9 cellular contexts compared by ENCODE assay signal in genomic region chr5:32138839-32139493, GRCh38. TPM values are rescaled to one million over a fixed set of nuclear protein-coding genes. Genes with fewer than 3 reads are reported as not detected.
DNase-seq lines count a peak whose midpoint lies in the region; ATAC-seq and TF ChIP-seq lines count a peak whose summit lies in the region.
"Had no signal": no experiment of that assay in that cellular context is flagged by ENCODE, and none has a peak within 500 bp of the region (broad histone marks: within the 10 kb centered on the region; RNA-seq: fewer than 3 reads in every experiment).

No MANE protein-coding gene starts in this region.

- no peaks in the 10 kb centered on the region for H3K27me3 Mint-ChIP-seq in natural killer cell (ENCODE audit: low read depth in 2 of 2)

- peaks cover 25 to 29% of the 10 kb centered on the region in 2 donors for H3K4me1 Mint-ChIP-seq in natural killer cell

- TF ChIP-seq CTCF in natural killer cell (IDR thresholded peaks at IDR 0.05): no peak

- ATAC-seq in natural killer cell: no peak

- H3K9me3 ChIP-seq in MG63: no peaks in the 10 kb centered on the region

- peaks cover 35% of the 10 kb centered on the region for H3K36me3 ChIP-seq in MG63

- no peak overlapping the region for H3K4me3 Mint-ChIP-seq in natural killer cell

- intact Hi-C loops in natural killer cell (cut with micrococcal nuclease): no loop called here

- no peaks in the 10 kb centered on the region for H3K27me3 ChIP-seq in MG63

- H3K36me3 Mint-ChIP-seq in natural killer cell: no peaks in the 10 kb centered on the region

- no peak overlapping the region for H3K4me3 ChIP-seq in MG63

- H3K27ac Mint-ChIP-seq in natural killer cell: peak overlapping the region; percentile 49 to 73

- DNase-seq in T-helper 2 cell (peak in 3 of 5 experiments; percentile 13 to 64 (median 56)), activated T-cell treated with anti-CD3 and anti-CD28 coated beads for 48 hours (ENCODE audit: low read depth) (peak; percentile 68), natural killer cell (no peak), COR-L47 (lab: John Stamatoyannopoulos, UW) (no peak), MG63 (no peak), cerebellar cortex (ENCODE audit: low spot score) (no peak)
- DNase-seq in stimulated activated CD8-positive, alpha-beta memory T cell treated with anti-CD3 and anti-CD28 coated beads, Interleukin-4, amount 100 ng/mL, for 24 hours (ENCODE audit: low read depth): peak; percentile 58
- DNase-seq: hypothalamus, Right ventricle myocardium superior had no signal

- H3K9me3 Mint-ChIP-seq in natural killer cell: no peaks in the 10 kb centered on the region

RNA-seq across cellular contexts. Expression of gene GOLPH3, which starts 35.2 kb away (rescaled TPM):
- total RNA-seq in natural killer cell: 10 to 100 TPM; 67.6 to 70.6 (median 69.3) TPM
- 66.2 and 97.8 TPM in 2 replicates for total RNA-seq in MG63 (2014; rRNA removed; shearing (Covaris generic); ENCODE audit: low replicate concordance)

Comparison
In these comparisons a context has a peak if more than half of its experiments do, and no peak if none do; other contexts are left out.
1. DNase-seq: peak in T-helper 2 cell (3 of 5), activated T-cell treated with anti-CD3 and anti-CD28 coated beads for 48 hours (single experiment) and stimulated activated CD8-positive, alpha-beta memory T cell treated with anti-CD3 and anti-CD28 coated beads, Interleukin-4, amount 100 ng/mL, for 24 hours (single experiment); none in natural killer cell (single experiment), COR-L47 (single experiment), MG63 (single experiment) and cerebellar cortex (single experiment).